In the genomic region with DNA sequence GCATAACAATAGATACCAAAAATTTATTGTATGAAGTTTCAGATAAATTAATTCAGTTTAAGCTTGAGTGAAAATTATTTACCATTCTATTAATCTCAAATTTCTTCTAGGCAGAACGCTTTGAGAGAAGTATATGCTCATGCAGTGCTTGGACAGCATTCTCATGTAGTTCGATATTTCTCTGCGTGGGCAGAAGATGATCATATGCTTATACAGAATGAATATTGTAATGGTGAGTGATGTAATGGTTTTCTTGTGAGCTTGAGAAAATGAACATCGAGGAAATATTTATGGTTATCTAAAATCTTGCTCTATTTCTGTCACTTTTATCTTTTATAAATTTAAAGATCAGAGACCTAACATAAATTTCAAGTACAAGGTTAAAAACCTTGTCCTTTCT, we compare ENCODE assay signal across 9 cellular contexts. TPM values are rescaled to one million over a fixed set of nuclear protein-coding genes. Genes with fewer than 3 reads are reported as not detected.
A peak's percentile ranks its signal among the peaks of the same experiment; 100 is the strongest.
DNase-seq lines count a peak whose midpoint lies in the region; ATAC-seq, FAIRE-seq and TF ChIP-seq lines count a peak whose summit lies in the region.
"Had no signal": no experiment of that assay in that cellular context is flagged by ENCODE, and none has a peak within 500 bp of the region (broad histone marks: within the 10 kb centered on the region; RNA-seq: fewer than 3 reads in every experiment).

No MANE protein-coding gene starts in this region.

- H3K4me1 ChIP-seq in right atrium auricular region (peaks cover 0 to 13% of the 10 kb centered on the region in 2 donors), astrocyte (ENCODE audit: insufficient read depth, low read length) (peaks cover 18% of the 10 kb centered on the region), aorta (ENCODE audit: control insufficient read depth in 1 of 2, insufficient read depth in 2 of 2, low read length in 2 of 2) (no peaks in the 10 kb centered on the region)

- peak overlapping the region; percentile 97 for H3K4me3 Mint-ChIP-seq in astrocyte (ENCODE audit: unreplicated experiment)

- H3K27ac ChIP-seq in right atrium auricular region: peak overlapping the region; percentile 98 to 99
- H3K27ac ChIP-seq in astrocyte (ENCODE audit: low read depth, low read length): peak overlapping the region; percentile 97
- peak overlapping the region in 1 of 2 donors; percentile 6 for H3K27ac ChIP-seq in aorta (ENCODE audit: low read depth in 1 of 2, low read length in 2 of 2)

- H4K20me1 ChIP-seq in astrocyte (ENCODE audit: insufficient read depth, low read length): peaks cover 17% of the 10 kb centered on the region

- peaks cover 9% of the 10 kb centered on the region for H3K4me1 Mint-ChIP-seq in astrocyte (ENCODE audit: low read depth, unreplicated experiment)

- TF ChIP-seq CTCF in right atrium auricular region (IDR thresholded peaks at IDR 0.05) (no peak), astrocyte (IDR thresholded peaks at IDR 0.05; ENCODE audit: insufficient read depth, low read depth, low read length) (no peak), kidney epithelial cell (IDR thresholded peaks at IDR 0.05; ENCODE audit: insufficient read depth, low read length, poor library complexity, severe bottlenecking) (no peak)

- DNase-seq in right atrium auricular region (ENCODE audit: low spot score) (no peak), left cardiac atrium (no peak), astrocyte (ENCODE audit: low read depth) (peak; percentile 62), kidney epithelial cell (ENCODE audit: low read depth) (no peak), aorta (no peak), SW480 (ENCODE audit: low spot score) (no peak)
- DNase-seq: NCI-H187 treated with DMSO at 0.1 percent for 48 hours had no signal

- peak overlapping the region; percentile 95 for H3K4me2 ChIP-seq in astrocyte (ENCODE audit: low read length)

- H3K36me3 Mint-ChIP-seq in astrocyte (ENCODE audit: low read depth, unreplicated experiment): peaks cover 17% of the 10 kb centered on the region

- H3K27me3 ChIP-seq in right atrium auricular region (no peaks in the 10 kb centered on the region), astrocyte (ENCODE audit: insufficient read depth, low read length) (no peaks in the 10 kb centered on the region), kidney epithelial cell (ENCODE audit: control insufficient read depth, insufficient read depth, low read length) (no peaks in the 10 kb centered on the region), aorta (ENCODE audit: control insufficient read depth in 1 of 2, insufficient read depth in 2 of 2, low read length in 1 of 2) (no peaks in the 10 kb centered on the region)

- intact Hi-C loops in left cardiac atrium (cut with DNase I): no loop called here
- intact Hi-C loops in aorta (cut with DNase I): loop anchor here in 1 of 2 donors (5.0 kb wide), 2 partner anchors 35 to 50 kb away; no protein-coding TSS in a partner anchor

- no peaks in the 10 kb centered on the region for H3K9me3 Mint-ChIP-seq in astrocyte (ENCODE audit: unreplicated experiment)

- H3K9ac ChIP-seq in astrocyte (ENCODE audit: low read length): peak overlapping the region; percentile 100

- WGBS in aorta, 2 donors: 2 to 6% methylated on average over 4 of the region's 4 CpGs

- peaks cover 88% of the 10 kb centered on the region for H3K79me2 ChIP-seq in astrocyte (ENCODE audit: insufficient read depth, low read length)

- H3K36me3 ChIP-seq in right atrium auricular region (peaks cover 28% of the 10 kb centered on the region), astrocyte (ENCODE audit: insufficient read depth, low read length) (peaks cover 54% of the 10 kb centered on the region), kidney epithelial cell (ENCODE audit: control insufficient read depth, insufficient read depth, low read length) (no peaks in the 10 kb centered on the region), aorta (ENCODE audit: control insufficient read depth in 1 of 2, insufficient read depth in 2 of 2, low read length in 1 of 2) (no peaks in the 10 kb centered on the region)

- H3K9me3 ChIP-seq in right atrium auricular region (no peaks in the 10 kb centered on the region), astrocyte (ENCODE audit: insufficient read depth, low read depth, low read length) (no peaks in the 10 kb centered on the region), aorta (ENCODE audit: control insufficient read depth, low read length) (no peaks in the 10 kb centered on the region)

- ATAC-seq in left cardiac atrium (no peak), aorta (ENCODE audit: low FRiP score) (no peak), GM18858 (IDR thresholded peaks at IDR 0.05; ENCODE audit: unreplicated experiment) (no peak), HG02798 (IDR thresholded peaks at IDR 0.05; ENCODE audit: poor library complexity, unreplicated experiment) (no peak)

- no peak for FAIRE-seq in astrocyte (lab: Jason Lieb, UNC)

- peak overlapping the region; percentile 91 for H3K27ac Mint-ChIP-seq in astrocyte (ENCODE audit: unreplicated experiment)

- peak overlapping the region; percentile 72 to 75 for H3K4me3 ChIP-seq in right atrium auricular region
- peak overlapping the region; percentile 89 for H3K4me3 ChIP-seq in astrocyte (ENCODE audit: insufficient read depth, low read depth, low read length)
- peak overlapping the region; percentile 98 for H3K4me3 ChIP-seq in kidney epithelial cell (ENCODE audit: low read depth, low read length)
- peak overlapping the region; percentile 73 to 97 for H3K4me3 ChIP-seq in aorta (ENCODE audit: low read length in 2 of 2)

- no peak overlapping the region for H2AFZ ChIP-seq in astrocyte (ENCODE audit: low read depth, low read length)

- H3K27me3 Mint-ChIP-seq in astrocyte (ENCODE audit: low read depth, unreplicated experiment): no peaks in the 10 kb centered on the region

RNA-seq across cellular contexts. Expression of a gene that starts 3.6 kb away (rescaled TPM):
- total RNA-seq in right atrium auricular region (100 to 1,000 TPM in 1 of 2 donors, 10 to 100 TPM in 1; 52.0 to 103 TPM), left cardiac atrium (10 to 100 TPM; 25.3 to 53.7 TPM), astrocyte (29.3 and 50.7 TPM in 2 replicates), kidney epithelial cell (57.3 and 62.5 TPM in 2 replicates), aorta (10 to 100 TPM; 19.5 to 41.3 TPM)
- 10 to 100 TPM in 1 of 2 donors, 1 to 10 TPM in 1; 9.3 to 28.9 TPM for polyA plus RNA-seq in aorta
